In genomic region chr4:75708218-75708691, GRCh38 we compare ENCODE assay signal across 8 cellular contexts. TPM values are rescaled to one million over a fixed set of nuclear protein-coding genes. Genes with fewer than 3 reads are reported as not detected.
DNase-seq lines count a peak whose midpoint lies in the region; ATAC-seq and TF ChIP-seq lines count a peak whose summit lies in the region.

No MANE protein-coding gene starts in this region.

- no peaks in the 10 kb centered on the region for H3K4me1 ChIP-seq in CD8-positive, alpha-beta memory T cell (ENCODE audit: insufficient read depth, low read length)
- peaks cover 40% of the 10 kb centered on the region for H3K4me1 ChIP-seq in GM23338 (ENCODE audit: insufficient read depth)
- peaks cover 30% of the 10 kb centered on the region for H3K4me1 ChIP-seq in iPS-20b (ENCODE audit: insufficient read depth, low read length)

- ATAC-seq in GM23338, result peak; percentile 25

- peaks cover 0 to 7% (median 3%) of the 10 kb centered on the region in 3 donors for H3K36me3 Mint-ChIP-seq in CD8-positive, alpha-beta memory T cell
- H3K36me3 Mint-ChIP-seq in GM23338 (ENCODE audit: low read depth), result peaks cover 25% of the 10 kb centered on the region; the same call in 2 of the 3 replicates

- H3F3A ChIP-seq in GM23338 (replicated peaks; ENCODE audit: low read depth), result peaks cover 20% of the 10 kb centered on the region; the same call in 1 of the 2 replicates

- peak; percentile 81 to 84 for TF ChIP-seq CTCF in GM23338 (conservative IDR thresholded peaks at IDR 0.05; ENCODE audit: low read depth in 2 of 2)

- peaks cover 0 to 10% (median 0%) of the 10 kb centered on the region in 3 donors for H3K4me1 Mint-ChIP-seq in CD8-positive, alpha-beta memory T cell
- H3K4me1 Mint-ChIP-seq in GM23338, result peaks cover 34% of the 10 kb centered on the region

- H4K20me1 ChIP-seq in GM23338 (replicated peaks; ENCODE audit: insufficient read depth), result no peaks in the 10 kb centered on the region

- POLR2A ChIA-PET in CD8-positive, alpha-beta memory T cell (lab: Charles Lee), result interaction anchor here (0.5 kb wide), 1 partner anchor 140 kb away, joined by 6 read pairs; no protein-coding TSS in a partner anchor

- peak overlapping the region in 5 of 8 donors; percentile 29 to 74 (median 56) for H3K27ac Mint-ChIP-seq in CD8-positive, alpha-beta memory T cell
- H3K27ac Mint-ChIP-seq in GM23338, result peak overlapping the region; percentile 76

- peak overlapping the region; percentile 12; the same call in 1 of the 2 replicates for H3K9ac ChIP-seq in iPS-20b (ENCODE audit: low read depth, low read length)

- peak; percentile 10 to 69 (median 52) for DNase-seq in CD8-positive, alpha-beta memory T cell
- DNase-seq in GM23338 (ENCODE audit: low spot score), result peak; percentile 69
- peak; percentile 34 to 42 for DNase-seq in activated CD4-positive, alpha-beta T cell treated with anti-CD3 and anti-CD28 coated beads, Interleukin-2, amount 50 U/mL, for 4 hours
- DNase-seq in AG20443 (ENCODE audit: low spot score), result no peak
- DNase-seq in superior temporal gyrus (ENCODE audit: extremely low spot score), result no peak
- no peak for DNase-seq in NCI-H187 treated with DMSO at 0.1 percent for 48 hours (lab: John Stamatoyannopoulos, UW)
- no peak for DNase-seq in NCI-H187 (lab: John Stamatoyannopoulos, UW)

- H3K9me3 ChIP-seq in CD8-positive, alpha-beta memory T cell (ENCODE audit: low read length), result no peaks in the 10 kb centered on the region
- H3K9me3 ChIP-seq in iPS-20b (ENCODE audit: insufficient read depth, low read depth, low read length), result no peaks in the 10 kb centered on the region

- H3K4me2 ChIP-seq in GM23338, result peak overlapping the region; percentile 16

- H3K27me3 Mint-ChIP-seq in CD8-positive, alpha-beta memory T cell, result no peaks in the 10 kb centered on the region
- H3K27me3 Mint-ChIP-seq in GM23338 (ENCODE audit: insufficient read depth, low read depth, poor library complexity), result peaks cover 17% of the 10 kb centered on the region

- no peak overlapping the region for H2AFZ ChIP-seq in GM23338

- H3K36me3 ChIP-seq in CD8-positive, alpha-beta memory T cell (ENCODE audit: insufficient read depth, low read length), result peaks cover 4% of the 10 kb centered on the region
- no peaks in the 10 kb centered on the region for H3K36me3 ChIP-seq in GM23338 (ENCODE audit: insufficient read depth)
- H3K36me3 ChIP-seq in iPS-20b (ENCODE audit: insufficient read depth, low read depth, low read length), result peaks cover 30% of the 10 kb centered on the region; the same call in 1 of the 2 replicates

- H3K27me3 ChIP-seq in CD8-positive, alpha-beta memory T cell (ENCODE audit: insufficient read depth, low read length, poor library complexity, severe bottlenecking), result no peaks in the 10 kb centered on the region
- no peaks in the 10 kb centered on the region for H3K27me3 ChIP-seq in GM23338 (ENCODE audit: insufficient read depth)
- H3K27me3 ChIP-seq in iPS-20b (ENCODE audit: insufficient read depth, low read length), result no peaks in the 10 kb centered on the region

- H3K9me3 Mint-ChIP-seq in CD8-positive, alpha-beta memory T cell, result no peaks in the 10 kb centered on the region
- no peaks in the 10 kb centered on the region; the same call in 2 of the 3 replicates for H3K9me3 Mint-ChIP-seq in GM23338

- CTCF ChIA-PET in CD8-positive, alpha-beta memory T cell (lab: Charles Lee), result interaction anchor here (0.6 to 1.9 kb wide), 8 partner anchors 9 to 150 kb away, joined by 3 to 13 read pairs (median 4); partner anchors contain the start of gene USO1

- H3K9me2 ChIP-seq in GM23338 (ENCODE audit: insufficient read depth), result no peaks in the 10 kb centered on the region

- peaks cover 78% of the 10 kb centered on the region for H3K79me2 ChIP-seq in GM23338 (replicated peaks; ENCODE audit: insufficient read depth)

- H3K27ac ChIP-seq in CD8-positive, alpha-beta memory T cell (ENCODE audit: low read depth, low read length), result no peak overlapping the region
- H3K27ac ChIP-seq in GM23338 (ENCODE audit: low read depth) (peak overlapping the region; percentile 92), iPS-20b (ENCODE audit: low read length) (no peak overlapping the region)

- no peak overlapping the region for H3K4me3 ChIP-seq in CD8-positive, alpha-beta memory T cell (ENCODE audit: low read length)
- H3K4me3 ChIP-seq in GM23338 (no peak overlapping the region; the same call in 1 of the 2 replicates), iPS-20b (ENCODE audit: low read length) (0 out of 2 replicates have a peak overlapping the region, but pooled peaks have one; percentile 3)

- no peak overlapping the region for H3K4me3 Mint-ChIP-seq in CD8-positive, alpha-beta memory T cell
- no peak overlapping the region for H3K4me3 Mint-ChIP-seq in GM23338

TF ChIP-seq in GM23338, 12 proteins besides CTCF, POLR2A, EP300 and RAD21 (continues in another document):
- TF ChIP-seq ZNF462 (CRISPR knock-in tag; IDR thresholded peaks at IDR 0.05), result no peak
- no peak for TF ChIP-seq JUNB (IDR thresholded peaks at IDR 0.05; ENCODE audit: unreplicated experiment)
- TF ChIP-seq, protein P1, sequence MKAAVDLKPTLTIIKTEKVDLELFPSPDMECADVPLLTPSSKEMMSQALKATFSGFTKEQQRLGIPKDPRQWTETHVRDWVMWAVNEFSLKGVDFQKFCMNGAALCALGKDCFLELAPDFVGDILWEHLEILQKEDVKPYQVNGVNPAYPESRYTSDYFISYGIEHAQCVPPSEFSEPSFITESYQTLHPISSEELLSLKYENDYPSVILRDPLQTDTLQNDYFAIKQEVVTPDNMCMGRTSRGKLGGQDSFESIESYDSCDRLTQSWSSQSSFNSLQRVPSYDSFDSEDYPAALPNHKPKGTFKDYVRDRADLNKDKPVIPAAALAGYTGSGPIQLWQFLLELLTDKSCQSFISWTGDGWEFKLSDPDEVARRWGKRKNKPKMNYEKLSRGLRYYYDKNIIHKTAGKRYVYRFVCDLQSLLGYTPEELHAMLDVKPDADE (IDR thresholded peaks at IDR 0.05), result no peak
- TF ChIP-seq EZH2 (IDR thresholded peaks at IDR 0.05; ENCODE audit: low read depth, unreplicated experiment), result no peak
- TF ChIP-seq POLR2AphosphoS5 (IDR thresholded peaks at IDR 0.05; ENCODE audit: low read depth), result no peak

RNA-seq across cellular contexts. Expression of gene USO1, which starts 16.1 kb away (rescaled TPM):
- 10 to 100 TPM; 39.9 to 41.5 TPM for total RNA-seq in CD8-positive, alpha-beta memory T cell
- 33.5 TPM for polyA plus RNA-seq in CD8-positive, alpha-beta memory T cell
- 241 and 277 TPM in 2 replicates for total RNA-seq in GM23338 (2014; rRNA removed; shearing (Covaris generic))
- polyA plus RNA-seq in GM23338 (2016; fragmentation: Nextera tagmentation; extraction: Ambion mirVana), result 98.5 and 113 TPM in 2 replicates

RNA-seq across cellular contexts. Expression of gene G3BP2, which starts 35.0 kb away (rescaled TPM):
- 100 to 1,000 TPM; 189 to 195 TPM for total RNA-seq in CD8-positive, alpha-beta memory T cell
- 115 TPM for polyA plus RNA-seq in CD8-positive, alpha-beta memory T cell
- 411 and 435 TPM in 2 replicates for total RNA-seq in GM23338 (2014; rRNA removed; shearing (Covaris generic))
- polyA plus RNA-seq in GM23338 (2016; fragmentation: Nextera tagmentation; extraction: Ambion mirVana), result 94.5 and 103 TPM in 2 replicates

Comparison
In these comparisons a context has a peak if more than half of its experiments do, and no peak if none do; other contexts are left out.
1. DNase-seq: peak in CD8-positive, alpha-beta memory T cell (5 of 5), GM23338 (single experiment) and activated CD4-positive, alpha-beta T cell treated with anti-CD3 and anti-CD28 coated beads, Interleukin-2, amount 50 U/mL, for 4 hours (2 of 2); none in AG20443 (single experiment), superior temporal gyrus (single experiment), NCI-H187 treated with DMSO at 0.1 percent for 48 hours (single experiment) and NCI-H187 (0 of 2).